Comparison of ENCODE assay signal across 10 cellular contexts in the genomic region with DNA sequence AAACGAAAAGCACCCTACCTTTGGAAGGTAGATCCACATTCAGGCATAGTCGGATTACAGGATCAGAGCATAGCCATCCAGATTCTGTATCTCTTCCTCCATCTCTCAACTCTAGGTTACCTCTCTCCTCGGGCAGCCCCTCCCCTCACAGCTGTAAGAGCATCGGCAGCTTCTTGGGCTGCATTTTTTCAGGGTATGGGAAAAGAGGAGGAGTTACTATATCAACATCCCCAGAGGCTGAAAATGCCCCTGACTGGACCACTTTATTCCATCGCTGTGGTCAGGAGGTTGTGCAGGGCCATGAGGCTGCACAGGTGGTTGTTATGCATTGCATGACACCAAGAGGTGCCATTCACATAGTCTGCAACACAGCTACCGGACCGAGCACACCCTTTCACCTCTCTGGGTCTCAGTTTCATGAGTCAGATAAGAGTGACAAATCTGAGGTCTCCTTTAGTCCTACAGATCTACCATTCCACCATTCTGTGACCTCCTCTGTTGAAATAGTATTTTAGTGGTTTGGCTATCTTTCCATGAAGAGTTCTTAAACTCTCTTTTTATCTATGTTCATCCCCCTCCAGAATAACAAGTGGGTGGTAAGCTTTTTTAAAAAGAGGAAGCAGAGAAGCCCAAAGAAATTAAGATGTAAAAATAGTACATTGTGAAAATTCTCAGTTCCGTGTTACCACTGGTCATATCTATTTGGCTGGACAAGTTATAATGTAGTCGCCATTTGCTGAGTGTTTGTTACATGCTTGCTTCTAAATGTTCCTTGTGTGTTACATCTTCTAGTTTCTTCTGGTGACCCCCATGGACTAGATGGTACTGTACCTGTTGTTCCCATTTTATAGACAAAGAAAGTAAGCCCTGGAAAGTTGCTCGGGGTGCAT. TPM values are rescaled to one million over a fixed set of nuclear protein-coding genes. Genes with fewer than 3 reads are reported as not detected.
A peak's percentile ranks its signal among the peaks of the same experiment; 100 is the strongest.
DNase-seq lines count a peak whose midpoint lies in the region; ATAC-seq and TF ChIP-seq lines count a peak whose summit lies in the region.
"Had no signal": no experiment of that assay in that cellular context is flagged by ENCODE, and none has a peak within 500 bp of the region (broad histone marks: within the 10 kb centered on the region; RNA-seq: fewer than 3 reads in every experiment).

No MANE protein-coding gene starts in this region.

- H3K4me1 ChIP-seq in ovary (ENCODE audit: insufficient read depth): no peaks in the 10 kb centered on the region

- intact Hi-C loops in ovary (cut with DNase I): no loop called here
- intact Hi-C loops in head of caudate nucleus (cut with DNase I): no loop called here

- peak overlapping the region; percentile 37 for H3K27ac Mint-ChIP-seq in activated naive CD8-positive, alpha-beta T cell treated with anti-CD3 and anti-CD28 coated beads for 36 hours
- H3K27ac Mint-ChIP-seq: activated naive CD8-positive, alpha-beta T cell had no signal

- H3K27me3 Mint-ChIP-seq in activated naive CD8-positive, alpha-beta T cell treated with anti-CD3 and anti-CD28 coated beads for 36 hours: no peaks in the 10 kb centered on the region
- H3K27me3 Mint-ChIP-seq: activated naive CD8-positive, alpha-beta T cell had no signal

- TF ChIP-seq POLR2A in GM15510 (IDR thresholded peaks at IDR 0.05; ENCODE audit: borderline replicate concordance, extremely low read depth, insufficient read length): peak; percentile 52
- TF ChIP-seq POLR2A in ovary (IDR thresholded peaks at IDR 0.05): no peak

- no peaks in the 10 kb centered on the region for H3K36me3 ChIP-seq in ovary

- H3K4me3 Mint-ChIP-seq in activated naive CD8-positive, alpha-beta T cell treated with anti-CD3 and anti-CD28 coated beads for 36 hours: no peak overlapping the region
- H3K4me3 Mint-ChIP-seq: activated naive CD8-positive, alpha-beta T cell had no signal

- peaks cover 7% of the 10 kb centered on the region for H3K9me3 Mint-ChIP-seq in activated naive CD8-positive, alpha-beta T cell treated with anti-CD3 and anti-CD28 coated beads for 36 hours

- H3K27ac ChIP-seq in ovary: no peak overlapping the region

- H3K27me3 ChIP-seq in ovary: no peaks in the 10 kb centered on the region

- TF ChIP-seq CTCF in ovary (IDR thresholded peaks at IDR 0.05): no peak

- DNase-seq in activated naive CD8-positive, alpha-beta T cell treated with anti-CD3 and anti-CD28 coated beads for 36 hours: no peak
- DNase-seq in SK-N-DZ (ENCODE audit: low spot score): no peak
- DNase-seq in LoVo (ENCODE audit: low spot score): no peak
- no peak for DNase-seq in ovary
- no peak for DNase-seq in head of caudate nucleus
- DNase-seq: DMS79 had no signal

- ATAC-seq in GM21447 (IDR thresholded peaks at IDR 0.05; ENCODE audit: unreplicated experiment) (peak; percentile 81), HG03457 (IDR thresholded peaks at IDR 0.05; ENCODE audit: unreplicated experiment) (peak; percentile 79)

- no peaks in the 10 kb centered on the region for H3K9me3 ChIP-seq in ovary

- WGBS in ovary, 3 donors: 63 to 65% (median 65%) methylated on average over 10 of the region's 10 CpGs

- H3K4me3 ChIP-seq in ovary: no peak overlapping the region

- no peak for TF ChIP-seq EP300 in ovary (IDR thresholded peaks at IDR 0.05)

- H3K4me1 Mint-ChIP-seq in activated naive CD8-positive, alpha-beta T cell treated with anti-CD3 and anti-CD28 coated beads for 36 hours: peaks cover 3% of the 10 kb centered on the region

- H3K36me3 Mint-ChIP-seq in activated naive CD8-positive, alpha-beta T cell treated with anti-CD3 and anti-CD28 coated beads for 36 hours: no peaks in the 10 kb centered on the region
- H3K36me3 Mint-ChIP-seq: activated naive CD8-positive, alpha-beta T cell had no signal

RNA-seq across cellular contexts. Expression of a gene that starts 56.6 kb away (rescaled TPM):
- 10 to 100 TPM; 17.6 to 18.9 TPM for total RNA-seq in activated naive CD8-positive, alpha-beta T cell treated with anti-CD3 and anti-CD28 coated beads for 36 hours
- 14.7 and 20.7 TPM in 2 replicates for polyA plus RNA-seq in SK-N-DZ (2014; cell fraction: cytosol; rRNA removed)
- 8.0 and 10.0 TPM in 2 replicates for polyA plus RNA-seq in SK-N-DZ (2014; cell fraction: nucleus; rRNA removed)
- 10 to 100 TPM in 6 of 7 donors, 1 to 10 TPM in 1; 5.3 to 51.1 (median 20.8) TPM for total RNA-seq in ovary
- polyA plus RNA-seq in ovary: 10 to 100 TPM; 21.3 to 25.5 TPM
